3 cellular contexts compared by ENCODE assay signal in genomic region chr3:15486020-15486419, GRCh38.
"Had no signal": no experiment of that assay in that cellular context is flagged by ENCODE, and none has a peak within 500 bp of the region (broad histone marks: within the 10 kb centered on the region; RNA-seq: fewer than 3 reads in every experiment).

No MANE protein-coding gene starts in this region.

- ATAC-seq: GM12878 had no signal

- DNase-seq: GDM1, GF-D8 had no signal

- H3K4me3 ChIP-seq: GM12878 had no signal
